ENCODE assay signal across 10 cellular contexts in genomic region chr12:103680591-103681065, GRCh38.
A peak's percentile ranks its signal among the peaks of the same experiment; 100 is the strongest.
DNase-seq lines count a peak whose midpoint lies in the region; ATAC-seq and TF ChIP-seq lines count a peak whose summit lies in the region.
"Had no signal": no experiment of that assay in that cellular context is flagged by ENCODE, and none has a peak within 500 bp of the region (broad histone marks: within the 10 kb centered on the region; RNA-seq: fewer than 3 reads in every experiment).

No MANE protein-coding gene starts in this region.

- ATAC-seq in left lung: peak; percentile 78

- WGBS in adrenal gland, 4 donors: 64 to 73% (median 70%) methylated on average over 6 of the region's 6 CpGs

- H3K27me3 ChIP-seq in adrenal gland: no peaks in the 10 kb centered on the region
- H3K27me3 ChIP-seq in left lung: no peaks in the 10 kb centered on the region

- TF ChIP-seq POLR2A in adrenal gland (IDR thresholded peaks at IDR 0.05): no peak

- H3K36me3 ChIP-seq in adrenal gland (replicated peaks in 1 of 2) (no peaks in the 10 kb centered on the region), left lung (no peaks in the 10 kb centered on the region)

- H3K4me1 ChIP-seq in adrenal gland (replicated peaks in 1 of 2) (no peaks in the 10 kb centered on the region), left lung (no peaks in the 10 kb centered on the region)

- H3K27ac ChIP-seq in adrenal gland (no peak overlapping the region), left lung (no peak overlapping the region)

- H3K4me3 ChIP-seq in adrenal gland: no peak overlapping the region
- no peak overlapping the region for H3K4me3 ChIP-seq in left lung

- intact Hi-C loops in adrenal gland (cut with DNase I): no loop called here
- intact Hi-C loops in left lung (cut with DNase I): no loop called here

- no peaks in the 10 kb centered on the region for H3K9me3 ChIP-seq in adrenal gland (replicated peaks in 1 of 3)
- no peaks in the 10 kb centered on the region for H3K9me3 ChIP-seq in left lung

- TF ChIP-seq CTCF in adrenal gland (IDR thresholded peaks at IDR 0.05): no peak
- no peak for TF ChIP-seq CTCF in left lung (IDR thresholded peaks at IDR 0.05)

- DNase-seq in CMK (ENCODE audit: low read depth) (peak; percentile 70), NCI-H187 (lab: John Stamatoyannopoulos, UW) (peak; percentile 93 to 98), adrenal gland (peak in 5 of 7 donors; percentile 11 to 52 (median 16)), left lung (peak in 1 of 2 donors; percentile 66), ecto neural progenitor cell (ENCODE audit: low spot score) (no peak), Kasumi-1 (lab: John Stamatoyannopoulos, UW) (no peak), SHP77 (lab: John Stamatoyannopoulos, UW) (no peak)
- no peak for DNase-seq in central memory CD4-positive, alpha-beta T cell
- DNase-seq: C1 segment of cervical spinal cord; stimulated activated CD4-positive, alpha-beta T cell treated with anti-CD3 and anti-CD28 coated beads, Interleukin-12 subunit alpha, Interleukin-12 subunit beta, amount 100 ng/mL, for 4 hours had no signal

Comparison
In these comparisons a context has a peak if more than half of its experiments do, and no peak if none do; other contexts are left out.
1. DNase-seq: peak in CMK (single experiment), NCI-H187 (2 of 2) and adrenal gland (5 of 7); none in ecto neural progenitor cell (single experiment), Kasumi-1 (0 of 2), SHP77 (0 of 2) and central memory CD4-positive, alpha-beta T cell (single experiment).